26 cellular contexts compared by ENCODE assay signal in genomic region chr10:8312861-8313260, GRCh38.
DNase-seq lines count a peak whose midpoint lies in the region; TF ChIP-seq lines count a peak whose summit lies in the region.
"Had no signal": no experiment of that assay in that cellular context is flagged by ENCODE, and none has a peak within 500 bp of the region (broad histone marks: within the 10 kb centered on the region; RNA-seq: fewer than 3 reads in every experiment).

No MANE protein-coding gene starts in this region.

- no peaks in the 10 kb centered on the region for H3K9me3 ChIP-seq in neuronal stem cell (replicated peaks in 1 of 2; ENCODE audit: control insufficient read depth in 2 of 2, insufficient read depth in 1 of 2, low read depth in 1 of 2, low read length in 2 of 2)
- H3K9me3 ChIP-seq: A549, BLaER1, colonic mucosa, vagina had no signal

- no peak overlapping the region for H2BK15ac ChIP-seq in neuronal stem cell (ENCODE audit: low read length)

- H3K4me1 ChIP-seq in neuronal stem cell (ENCODE audit: control insufficient read depth in 2 of 2, insufficient read depth in 1 of 2, low read depth in 1 of 2, low read length in 2 of 2), result no peaks in the 10 kb centered on the region
- H3K4me1 ChIP-seq: A549, BLaER1, colonic mucosa, vagina had no signal

- H3K23ac ChIP-seq in neuronal stem cell (ENCODE audit: low read depth, low read length, poor library complexity), result no peak overlapping the region

- no peak overlapping the region for H3K4me3 Mint-ChIP-seq in activated CD4-positive, alpha-beta T cell treated with anti-CD3 and anti-CD28 coated beads, Interleukin-2, amount 10 ng/mL, durations not matched to agents 24 days and 14 days
- H3K4me3 Mint-ChIP-seq: endodermal cell; natural killer cell treated with Interleukin-12 subunit alpha and Interleukin-12 subunit beta and Interleukin-15 and Interleukin-18, amount 100 ng/mL, for 72 hours had no signal

- no peak overlapping the region for H4K91ac ChIP-seq in neuronal stem cell (ENCODE audit: low read depth, low read length, poor library complexity)

- H3K27me3 Mint-ChIP-seq in activated CD4-positive, alpha-beta T cell treated with anti-CD3 and anti-CD28 coated beads, Interleukin-2, amount 10 ng/mL, durations not matched to agents 24 days and 14 days, result no peaks in the 10 kb centered on the region

- H3K36me3 Mint-ChIP-seq in activated CD4-positive, alpha-beta T cell treated with anti-CD3 and anti-CD28 coated beads, Interleukin-2, amount 10 ng/mL, durations not matched to agents 24 days and 14 days (ENCODE audit: low read depth), result no peaks in the 10 kb centered on the region
- H3K36me3 Mint-ChIP-seq: natural killer cell treated with Interleukin-12 subunit alpha and Interleukin-12 subunit beta and Interleukin-15 and Interleukin-18, amount 100 ng/mL, for 72 hours had no signal

- H3K14ac ChIP-seq in neuronal stem cell (ENCODE audit: low read length), result no peak overlapping the region

- H3K27ac ChIP-seq in neuronal stem cell (replicated peaks; ENCODE audit: low read length), result no peak overlapping the region
- H3K27ac ChIP-seq: A549, BLaER1, colonic mucosa, vagina had no signal

- peak overlapping the region; percentile 64 for H3K27ac Mint-ChIP-seq in activated CD4-positive, alpha-beta T cell treated with anti-CD3 and anti-CD28 coated beads, Interleukin-2, amount 10 ng/mL, durations not matched to agents 24 days and 14 days
- H3K27ac Mint-ChIP-seq: endodermal cell; natural killer cell treated with Interleukin-12 subunit alpha and Interleukin-12 subunit beta and Interleukin-15 and Interleukin-18, amount 100 ng/mL, for 72 hours had no signal

- H2BK12ac ChIP-seq in neuronal stem cell (ENCODE audit: low read length), result no peak overlapping the region

- no peak overlapping the region for H2AK5ac ChIP-seq in neuronal stem cell (ENCODE audit: low read depth, low read length)

- H3K4me1 Mint-ChIP-seq in activated CD4-positive, alpha-beta T cell treated with anti-CD3 and anti-CD28 coated beads, Interleukin-2, amount 10 ng/mL, durations not matched to agents 24 days and 14 days, result peaks cover 34% of the 10 kb centered on the region

- no peak overlapping the region for H2AFZ ChIP-seq in neuronal stem cell (ENCODE audit: low read length)

- no peaks in the 10 kb centered on the region for H3K36me3 ChIP-seq in neuronal stem cell (replicated peaks in 1 of 2; ENCODE audit: control insufficient read depth in 2 of 2, insufficient read depth in 2 of 2, low read length in 2 of 2)
- H3K36me3 ChIP-seq: BLaER1, colonic mucosa, vagina had no signal

- no peak overlapping the region for H3K18ac ChIP-seq in neuronal stem cell (ENCODE audit: low read length)

- H3K9me3 Mint-ChIP-seq in activated CD4-positive, alpha-beta T cell treated with anti-CD3 and anti-CD28 coated beads, Interleukin-2, amount 10 ng/mL, durations not matched to agents 24 days and 14 days, result peaks cover 4% of the 10 kb centered on the region
- H3K9me3 Mint-ChIP-seq: endodermal cell; natural killer cell treated with Interleukin-12 subunit alpha and Interleukin-12 subunit beta and Interleukin-15 and Interleukin-18, amount 100 ng/mL, for 72 hours had no signal

- no peak overlapping the region for H4K8ac ChIP-seq in neuronal stem cell (ENCODE audit: low read depth, low read length)

- peak overlapping the region; percentile 0 for H3K9ac ChIP-seq in neuronal stem cell (ENCODE audit: low read depth, low read length, poor library complexity)
- H3K9ac ChIP-seq: BLaER1 had no signal

- no peak overlapping the region for H2BK120ac ChIP-seq in neuronal stem cell (ENCODE audit: low read depth, low read length)

- H3K79me1 ChIP-seq in neuronal stem cell (ENCODE audit: low read depth, low read length), result no peaks in the 10 kb centered on the region

- H3K27me3 ChIP-seq in neuronal stem cell (ENCODE audit: control insufficient read depth in 3 of 3, insufficient read depth in 3 of 3, low read depth in 1 of 3, low read length in 3 of 3), result no peaks in the 10 kb centered on the region
- H3K27me3 ChIP-seq: BLaER1, colonic mucosa, vagina had no signal

- TF ChIP-seq CTCF in cardiac fibroblast (IDR thresholded peaks at IDR 0.05; ENCODE audit: low read depth, low read length), result no peak

- intact Hi-C loops in activated CD4-positive, alpha-beta T cell treated with anti-CD3 and anti-CD28 coated beads, Interleukin-2, amount 10 ng/mL, durations not matched to agents 24 days and 14 days (cut with micrococcal nuclease), result loop anchor here (1.0 to 5.0 kb wide), 3 partner anchors 19 to 260 kb away; no protein-coding TSS in a partner anchor

- H3K4me2 ChIP-seq in neuronal stem cell (ENCODE audit: insufficient read depth, low read length, poor library complexity, severe bottlenecking), result no peak overlapping the region
- H3K4me2 ChIP-seq: A549, BLaER1 had no signal

- H2BK5ac ChIP-seq in neuronal stem cell (ENCODE audit: low read length), result no peak overlapping the region

- no CpG with 5 or more reads among the region's 7 CpGs for WGBS in neuronal stem cell (ENCODE audit: extremely low coverage in 2 of 2, insufficient read length in 2 of 2, insufficient replicate concordance in 1 of 2), 2 donors

- no peak for DNase-seq in activated CD4-positive, alpha-beta T cell treated with anti-CD3 and anti-CD28 coated beads, Interleukin-2, amount 10 ng/mL, durations not matched to agents 24 days and 14 days
- DNase-seq in activated CD4-positive, alpha-beta T cell treated with anti-CD3 and anti-CD28 coated beads, Interleukin-2, amount 50 U/mL, for 48 hours, result no peak
- DNase-seq in RKO (ENCODE audit: low spot score), result peak; percentile 41
- DNase-seq in cardiac fibroblast (ENCODE audit: low read depth in 2 of 2), result peak; percentile 44 to 80
- no peak for DNase-seq in neuronal stem cell (ENCODE audit: low spot score)
- no peak for DNase-seq in hepatic stellate cell (ENCODE audit: low spot score)
- no peak for DNase-seq in NCI-H748 treated with DMSO at 0.1 percent for 48 hours (lab: John Stamatoyannopoulos, UW)
- DNase-seq in SW480 (ENCODE audit: low spot score), result no peak
- DNase-seq: activated CD4-positive, alpha-beta T cell treated with anti-CD3 and anti-CD28 coated beads, Interleukin-2, amount 50 U/mL, for 1 hour; activated CD8-positive, alpha-beta memory T cell treated with anti-CD3 and anti-CD28 coated beads, Interleukin-2, amount 50 U/mL, for 48 hours; activated naive CD4-positive, alpha-beta T cell; aorta; colonic mucosa; endodermal cell; H7; MM.1S; NCI-H187 treated with DMSO at 0.1 percent for 48 hours; NK-92 treated with Interleukin-12 subunit alpha and Interleukin-12 subunit beta, amount 100 ng/mL, for 24 hours; posterior cingulate gyrus; RPMI8226; small intestine; stimulated activated CD4-positive, alpha-beta T cell treated with anti-CD3 and anti-CD28 coated beads, Interleukin-4, amount 100 ng/mL, for 1 hour had no signal

- H3K4me3 ChIP-seq in cardiac fibroblast (replicated peaks in 1 of 2; ENCODE audit: low read depth in 2 of 2, low read length in 2 of 2) (no peak overlapping the region), neuronal stem cell (ENCODE audit: low read length in 2 of 2) (no peak overlapping the region)
- H3K4me3 ChIP-seq: A549, BLaER1, colonic mucosa, vagina had no signal

- H3K4ac ChIP-seq in neuronal stem cell (ENCODE audit: low read length), result no peak overlapping the region

Comparison
In these comparisons a context has a peak if more than half of its experiments do, and no peak if none do; other contexts are left out.
1. DNase-seq: peak in RKO (single experiment) and cardiac fibroblast (2 of 2); none in activated CD4-positive, alpha-beta T cell treated with anti-CD3 and anti-CD28 coated beads, Interleukin-2, amount 10 ng/mL, durations not matched to agents 24 days and 14 days (single experiment), activated CD4-positive, alpha-beta T cell treated with anti-CD3 and anti-CD28 coated beads, Interleukin-2, amount 50 U/mL, for 48 hours (0 of 2), neuronal stem cell (single experiment), hepatic stellate cell (single experiment), NCI-H748 treated with DMSO at 0.1 percent for 48 hours (single experiment) and SW480 (single experiment).